Comparison of ENCODE assay signal across 1 cellular context in the genomic region with DNA sequence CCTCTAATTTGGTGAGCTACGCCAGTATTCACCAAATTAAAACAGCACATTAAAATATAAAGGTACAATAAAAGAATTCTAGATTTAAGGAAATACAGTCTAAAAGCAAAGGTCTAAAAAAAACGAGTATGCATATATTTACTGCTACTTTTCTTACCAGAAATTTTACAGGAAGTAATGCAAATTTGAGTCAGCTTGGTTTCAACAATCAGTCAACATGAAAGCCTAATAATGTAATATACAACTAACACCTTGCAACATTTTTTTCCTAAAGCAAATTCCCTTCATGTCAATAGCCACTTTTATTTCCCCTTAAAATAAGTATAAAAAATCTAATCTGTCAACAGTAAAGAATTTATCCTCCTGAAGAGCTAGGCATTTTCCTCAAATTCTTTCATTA.
TF ChIP-seq lines count a peak whose summit lies in the region.

No MANE protein-coding gene starts in this region.

TF ChIP-seq in WTC11, 78 proteins besides CTCF, POLR2A, EP300 and RAD21 (continued from another document):
- TF ChIP-seq, protein P1, sequence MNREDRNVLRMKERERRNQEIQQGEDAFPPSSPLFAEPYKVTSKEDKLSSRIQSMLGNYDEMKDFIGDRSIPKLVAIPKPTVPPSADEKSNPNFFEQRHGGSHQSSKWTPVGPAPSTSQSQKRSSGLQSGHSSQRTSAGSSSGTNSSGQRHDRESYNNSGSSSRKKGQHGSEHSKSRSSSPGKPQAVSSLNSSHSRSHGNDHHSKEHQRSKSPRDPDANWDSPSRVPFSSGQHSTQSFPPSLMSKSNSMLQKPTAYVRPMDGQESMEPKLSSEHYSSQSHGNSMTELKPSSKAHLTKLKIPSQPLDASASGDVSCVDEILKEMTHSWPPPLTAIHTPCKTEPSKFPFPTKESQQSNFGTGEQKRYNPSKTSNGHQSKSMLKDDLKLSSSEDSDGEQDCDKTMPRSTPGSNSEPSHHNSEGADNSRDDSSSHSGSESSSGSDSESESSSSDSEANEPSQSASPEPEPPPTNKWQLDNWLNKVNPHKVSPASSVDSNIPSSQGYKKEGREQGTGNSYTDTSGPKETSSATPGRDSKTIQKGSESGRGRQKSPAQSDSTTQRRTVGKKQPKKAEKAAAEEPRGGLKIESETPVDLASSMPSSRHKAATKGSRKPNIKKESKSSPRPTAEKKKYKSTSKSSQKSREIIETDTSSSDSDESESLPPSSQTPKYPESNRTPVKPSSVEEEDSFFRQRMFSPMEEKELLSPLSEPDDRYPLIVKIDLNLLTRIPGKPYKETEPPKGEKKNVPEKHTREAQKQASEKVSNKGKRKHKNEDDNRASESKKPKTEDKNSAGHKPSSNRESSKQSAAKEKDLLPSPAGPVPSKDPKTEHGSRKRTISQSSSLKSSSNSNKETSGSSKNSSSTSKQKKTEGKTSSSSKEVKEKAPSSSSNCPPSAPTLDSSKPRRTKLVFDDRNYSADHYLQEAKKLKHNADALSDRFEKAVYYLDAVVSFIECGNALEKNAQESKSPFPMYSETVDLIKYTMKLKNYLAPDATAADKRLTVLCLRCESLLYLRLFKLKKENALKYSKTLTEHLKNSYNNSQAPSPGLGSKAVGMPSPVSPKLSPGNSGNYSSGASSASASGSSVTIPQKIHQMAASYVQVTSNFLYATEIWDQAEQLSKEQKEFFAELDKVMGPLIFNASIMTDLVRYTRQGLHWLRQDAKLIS (CRISPR knock-in tag; IDR thresholded peaks at IDR 0.05; ENCODE audit: borderline replicate concordance) = no peak
- TF ChIP-seq, protein P2, sequence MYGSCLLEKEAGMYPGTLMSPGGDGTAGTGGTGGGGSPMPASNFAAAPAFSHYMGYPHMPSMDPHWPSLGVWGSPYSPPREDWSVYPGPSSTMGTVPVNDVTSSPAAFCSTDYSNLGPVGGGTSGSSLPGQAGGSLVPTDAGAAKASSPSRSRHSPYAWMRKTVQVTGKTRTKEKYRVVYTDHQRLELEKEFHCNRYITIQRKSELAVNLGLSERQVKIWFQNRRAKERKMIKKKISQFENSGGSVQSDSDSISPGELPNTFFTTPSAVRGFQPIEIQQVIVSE (CRISPR knock-in tag; IDR thresholded peaks at IDR 0.05; ENCODE audit: borderline replicate concordance) = no peak
- TF ChIP-seq ETV6 (CRISPR knock-in tag; IDR thresholded peaks at IDR 0.05) = no peak
- TF ChIP-seq JAZF1 (CRISPR knock-in tag; IDR thresholded peaks at IDR 0.05) = no peak
- TF ChIP-seq, protein P3, sequence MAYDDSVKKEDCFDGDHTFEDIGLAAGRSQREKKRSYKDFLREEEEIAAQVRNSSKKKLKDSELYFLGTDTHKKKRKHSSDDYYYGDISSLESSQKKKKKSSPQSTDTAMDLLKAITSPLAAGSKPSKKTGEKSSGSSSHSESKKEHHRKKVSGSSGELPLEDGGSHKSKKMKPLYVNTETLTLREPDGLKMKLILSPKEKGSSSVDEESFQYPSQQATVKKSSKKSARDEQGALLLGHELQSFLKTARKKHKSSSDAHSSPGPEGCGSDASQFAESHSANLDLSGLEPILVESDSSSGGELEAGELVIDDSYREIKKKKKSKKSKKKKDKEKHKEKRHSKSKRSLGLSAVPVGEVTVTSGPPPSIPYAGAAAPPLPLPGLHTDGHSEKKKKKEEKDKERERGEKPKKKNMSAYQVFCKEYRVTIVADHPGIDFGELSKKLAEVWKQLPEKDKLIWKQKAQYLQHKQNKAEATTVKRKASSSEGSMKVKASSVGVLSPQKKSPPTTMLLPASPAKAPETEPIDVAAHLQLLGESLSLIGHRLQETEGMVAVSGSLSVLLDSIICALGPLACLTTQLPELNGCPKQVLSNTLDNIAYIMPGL (CRISPR knock-in tag; IDR thresholded peaks at IDR 0.05) = no peak
TF ChIP-seq in WTC11: peak in this region for 0.
